In genomic region chr1:26307966-26308899, GRCh38 we compare ENCODE assay signal across 13 cellular contexts. TPM values are rescaled to one million over a fixed set of nuclear protein-coding genes. Genes with fewer than 3 reads are reported as not detected.
DNase-seq lines count a peak whose midpoint lies in the region; ATAC-seq and TF ChIP-seq lines count a peak whose summit lies in the region.
"Not testable (repeated sequence)": the region's sequence is repeated elsewhere in the genome, so short reads cannot be mapped to it uniquely, and the experiment has no call there.
"Had no signal": no experiment of that assay in that cellular context is flagged by ENCODE, and none has a peak within 500 bp of the region (broad histone marks: within the 10 kb centered on the region; RNA-seq: fewer than 3 reads in every experiment).

No MANE protein-coding gene starts in this region.

- intact Hi-C loops in CD8-positive, alpha-beta T cell (cut with DNase I, micrococcal nuclease) = loop anchor here in 1 of 2 experiments (1.0 kb wide), 1 partner anchor 9 kb away; the partner anchor contains the start of gene CD52
- intact Hi-C loops in activated B cell treated with CpG ODN at 0.5 μM for 24 hours (cut with micrococcal nuclease) = not testable (repeated sequence)
- intact Hi-C loops in naive thymus-derived CD4-positive, alpha-beta T cell (cut with micrococcal nuclease) = loop anchor here (1.0 to 5.0 kb wide), 8 partner anchors 9 to 403 kb away; partner anchors contain the start of genes CD52 (in 2 of the 2), HMGN2 (in 2 of the 2) and ARID1A (in 1 of the 2)

- H3K27ac Mint-ChIP-seq in CD8-positive, alpha-beta T cell = peak overlapping the region; percentile 90
- peak overlapping the region; percentile 19 for H3K27ac Mint-ChIP-seq in activated B cell treated with CpG ODN at 0.5 μM for 24 hours
- H3K27ac Mint-ChIP-seq in activated T-cell treated with anti-CD3 and anti-CD28 coated beads, Interleukin-2, amount 50 U/mL, for 72 hours = peak overlapping the region; percentile 91
- H3K27ac Mint-ChIP-seq in brain = not testable (repeated sequence)
- peak overlapping the region; percentile 89 to 99 (median 96) for H3K27ac Mint-ChIP-seq in naive thymus-derived CD4-positive, alpha-beta T cell
- H3K27ac Mint-ChIP-seq in stimulated activated effector memory CD8-positive, alpha-beta T cell treated with anti-CD3 and anti-CD28 coated beads, Interleukin-12 subunit alpha, Interleukin-12 subunit beta, amount 100 ng/mL, for 72 hours = peak overlapping the region; percentile 99

- peak overlapping the region; percentile 48 for H3K27ac ChIP-seq in CD8-positive, alpha-beta T cell (ENCODE audit: low read depth, low read length)
- H3K27ac ChIP-seq in Karpas-422 (ENCODE audit: low read length) (peak overlapping the region; percentile 92), RWPE1 (peak overlapping the region; percentile 42)
- H3K27ac ChIP-seq in naive thymus-derived CD4-positive, alpha-beta T cell (ENCODE audit: low read depth, low read length) = peak overlapping the region; percentile 76

- DNase-seq in CD8-positive, alpha-beta T cell; Karpas-422; RWPE1 (ENCODE audit: low spot score); activated B cell treated with CpG ODN at 0.5 μM for 24 hours; stimulated activated effector memory CD8-positive, alpha-beta T cell treated with anti-CD3 and anti-CD28 coated beads, Interleukin-12 subunit alpha, Interleukin-12 subunit beta, amount 100 ng/mL, for 72 hours (ENCODE audit: low spot score in 2 of 2): not testable (repeated sequence)
- peak; percentile 58 to 74 for DNase-seq in activated T-cell treated with anti-CD3 and anti-CD28 coated beads, Interleukin-2, amount 50 U/mL, for 72 hours
- peak in 3 of 9 donors; percentile 2 to 46 (median 43) for DNase-seq in naive thymus-derived CD4-positive, alpha-beta T cell

- not testable (repeated sequence) for H3K9me3 ChIP-seq in CD8-positive, alpha-beta T cell (ENCODE audit: low read length); Karpas-422 (ENCODE audit: low read length); naive thymus-derived CD4-positive, alpha-beta T cell (ENCODE audit: control insufficient read depth in 2 of 3, low read length in 3 of 3)

- H3K27me3 ChIP-seq in CD8-positive, alpha-beta T cell (ENCODE audit: insufficient read depth, low read length); Karpas-422 (ENCODE audit: low read length); naive thymus-derived CD4-positive, alpha-beta T cell (ENCODE audit: control insufficient read depth in 2 of 2, insufficient read depth in 2 of 2, low read length in 2 of 2): not testable (repeated sequence)

- peaks cover 35% of the 10 kb centered on the region for H3K4me1 Mint-ChIP-seq in CD8-positive, alpha-beta T cell (ENCODE audit: low read depth)
- H3K4me1 Mint-ChIP-seq in activated B cell treated with CpG ODN at 0.5 μM for 24 hours = peaks cover 38% of the 10 kb centered on the region
- H3K4me1 Mint-ChIP-seq in activated T-cell treated with anti-CD3 and anti-CD28 coated beads, Interleukin-2, amount 50 U/mL, for 72 hours (ENCODE audit: low read depth) = peaks cover 47% of the 10 kb centered on the region
- peaks cover 21% of the 10 kb centered on the region for H3K4me1 Mint-ChIP-seq in brain
- H3K4me1 Mint-ChIP-seq in naive thymus-derived CD4-positive, alpha-beta T cell = peaks cover 29 to 65% (median 43%) of the 10 kb centered on the region in 7 donors
- peaks cover 31% of the 10 kb centered on the region for H3K4me1 Mint-ChIP-seq in stimulated activated effector memory CD8-positive, alpha-beta T cell treated with anti-CD3 and anti-CD28 coated beads, Interleukin-12 subunit alpha, Interleukin-12 subunit beta, amount 100 ng/mL, for 72 hours

- H3K36me3 Mint-ChIP-seq in CD8-positive, alpha-beta T cell; activated B cell treated with CpG ODN at 0.5 μM for 24 hours (ENCODE audit: low read depth); activated T-cell treated with anti-CD3 and anti-CD28 coated beads, Interleukin-2, amount 50 U/mL, for 72 hours (ENCODE audit: insufficient read depth in 2 of 2); brain; naive thymus-derived CD4-positive, alpha-beta T cell; stimulated activated effector memory CD8-positive, alpha-beta T cell treated with anti-CD3 and anti-CD28 coated beads, Interleukin-12 subunit alpha, Interleukin-12 subunit beta, amount 100 ng/mL, for 72 hours: not testable (repeated sequence)

- peaks cover 30% of the 10 kb centered on the region for H3K4me1 ChIP-seq in CD8-positive, alpha-beta T cell (ENCODE audit: insufficient read depth, low read length)
- peaks cover 30% of the 10 kb centered on the region for H3K4me1 ChIP-seq in Karpas-422 (ENCODE audit: low read length)
- peaks cover 16 to 31% of the 10 kb centered on the region in 2 donors for H3K4me1 ChIP-seq in naive thymus-derived CD4-positive, alpha-beta T cell (ENCODE audit: control insufficient read depth in 2 of 2, insufficient read depth in 2 of 2, low read length in 2 of 2)

- POLR2A ChIA-PET in CD8-positive, alpha-beta T cell (lab: Charles Lee) = interaction anchor here (0.7 to 7.9 kb wide), 6 partner anchors 11 to 164 kb away, joined by 3 to 112 read pairs (median 4); partner anchors contain the start of genes CD52, DHDDS and HMGN2
- POLR2A ChIA-PET in RWPE1 (lab: Yijun Ruan, JAX; ENCODE audit: low non-redundant PET) = not testable (repeated sequence)
- POLR2A ChIA-PET in activated B cell treated with CpG ODN at 0.5 μM for 24 hours (lab: Charles Lee) = interaction anchor here (1.2 to 4.0 kb wide), 8 partner anchors 7 to 28 kb away, joined by 3 to 76 read pairs (median 18); partner anchors contain the start of genes CD52 and SH3BGRL3
- POLR2A ChIA-PET in naive thymus-derived CD4-positive, alpha-beta T cell (lab: Charles Lee) = interaction anchor here (0.7 to 35.3 kb wide), 9 partner anchors 11 to 138 kb away, joined by 3 to 1967 read pairs (median 6); partner anchors contain the start of genes CD52, CEP85 and SH3BGRL3

- not testable (repeated sequence) for H2AFZ ChIP-seq in Karpas-422 (ENCODE audit: low read length)

- H3K27me3 Mint-ChIP-seq in CD8-positive, alpha-beta T cell (ENCODE audit: low read depth); activated B cell treated with CpG ODN at 0.5 μM for 24 hours; activated T-cell treated with anti-CD3 and anti-CD28 coated beads, Interleukin-2, amount 50 U/mL, for 72 hours (ENCODE audit: low read depth); naive thymus-derived CD4-positive, alpha-beta T cell: not testable (repeated sequence)
- H3K27me3 Mint-ChIP-seq in brain = peaks cover 26% of the 10 kb centered on the region

- H3K79me2 ChIP-seq in Karpas-422 (ENCODE audit: low read length) = peaks cover 22% of the 10 kb centered on the region

- peak overlapping the region; percentile 92 for H3K4me2 ChIP-seq in Karpas-422 (ENCODE audit: low read depth, low read length, poor library complexity, severe bottlenecking)

- peak overlapping the region; percentile 57 for H3K4me3 ChIP-seq in CD8-positive, alpha-beta T cell (ENCODE audit: low read depth, low read length)
- not testable (repeated sequence) for H3K4me3 ChIP-seq in Karpas-422 (ENCODE audit: low read length)
- peak overlapping the region; percentile 7 for H3K4me3 ChIP-seq in naive thymus-derived CD4-positive, alpha-beta T cell (ENCODE audit: low read length)

- not testable (repeated sequence) for H4K20me1 ChIP-seq in Karpas-422 (ENCODE audit: insufficient read depth, low read depth, low read length)

- CTCF ChIA-PET in CD8-positive, alpha-beta T cell (lab: Charles Lee) = interaction anchor here (0.7 to 7.8 kb wide), 7 partner anchors 11 to 56 kb away, joined by 3 to 87 read pairs (median 11); partner anchors contain the start of gene CD52
- CTCF ChIA-PET in RWPE1 (lab: Yijun Ruan, JAX) (interaction anchor here (0.6 to 2.2 kb wide), 5 partner anchors 13 to 1479 kb away, joined by 3 to 11 read pairs (median 4); partner anchors contain the start of gene CRYBG2), activated B cell treated with CpG ODN at 0.5 μM for 24 hours (lab: Charles Lee) (interaction anchor here (0.9 to 1.8 kb wide), 3 partner anchors 10 to 33 kb away, joined by 3 to 9 read pairs (median 3); no protein-coding TSS in a partner anchor)
- CTCF ChIA-PET in naive thymus-derived CD4-positive, alpha-beta T cell (lab: Charles Lee) = interaction anchor here (0.6 to 7.1 kb wide), 16 partner anchors 10 to 469 kb away, joined by 3 to 131 read pairs (median 4); partner anchors contain the start of genes CD52 and SH3BGRL3

- not testable (repeated sequence) for TF ChIP-seq CTCF in CD8-positive, alpha-beta T cell (IDR thresholded peaks at IDR 0.05); RWPE1 (conservative IDR thresholded peaks at IDR 0.05; ENCODE audit: low read depth); activated B cell treated with CpG ODN at 0.5 μM for 24 hours (IDR thresholded peaks at IDR 0.05); brain (conservative IDR thresholded peaks at IDR 0.05)

- H3K9ac ChIP-seq in Karpas-422 (ENCODE audit: low read length) = not testable (repeated sequence)

- H3K9me3 Mint-ChIP-seq in CD8-positive, alpha-beta T cell; activated B cell treated with CpG ODN at 0.5 μM for 24 hours; activated T-cell treated with anti-CD3 and anti-CD28 coated beads, Interleukin-2, amount 50 U/mL, for 72 hours; brain; naive thymus-derived CD4-positive, alpha-beta T cell; stimulated activated effector memory CD8-positive, alpha-beta T cell treated with anti-CD3 and anti-CD28 coated beads, Interleukin-12 subunit alpha, Interleukin-12 subunit beta, amount 100 ng/mL, for 72 hours: not testable (repeated sequence)

- not testable (repeated sequence) for H3K36me3 ChIP-seq in CD8-positive, alpha-beta T cell (ENCODE audit: insufficient read depth, low read length); Karpas-422 (ENCODE audit: insufficient read depth, low read length); naive thymus-derived CD4-positive, alpha-beta T cell (ENCODE audit: control insufficient read depth in 2 of 3, insufficient read depth in 3 of 3, low read length in 3 of 3)

- not testable (repeated sequence) for H3K9me2 ChIP-seq in Karpas-422 (replicated peaks; ENCODE audit: insufficient read depth, low read length)

- H3K4me3 Mint-ChIP-seq in CD8-positive, alpha-beta T cell = peak overlapping the region; percentile 17
- not testable (repeated sequence) for H3K4me3 Mint-ChIP-seq in activated B cell treated with CpG ODN at 0.5 μM for 24 hours
- H3K4me3 Mint-ChIP-seq in activated T-cell treated with anti-CD3 and anti-CD28 coated beads, Interleukin-2, amount 50 U/mL, for 72 hours = peak overlapping the region; percentile 70 to 99
- peak overlapping the region in 3 of 5 experiments; percentile 15 to 71 (median 65) for H3K4me3 Mint-ChIP-seq in brain
- peak overlapping the region; percentile 93 to 99 (median 98) for H3K4me3 Mint-ChIP-seq in naive thymus-derived CD4-positive, alpha-beta T cell
- H3K4me3 Mint-ChIP-seq in stimulated activated effector memory CD8-positive, alpha-beta T cell treated with anti-CD3 and anti-CD28 coated beads, Interleukin-12 subunit alpha, Interleukin-12 subunit beta, amount 100 ng/mL, for 72 hours = peak overlapping the region; percentile 100

- ATAC-seq in CD8-positive, alpha-beta T cell; activated B cell treated with CpG ODN at 0.5 μM for 24 hours (ENCODE audit: low read depth); naive thymus-derived CD4-positive, alpha-beta T cell: not testable (repeated sequence)
- ATAC-seq in activated T-cell treated with anti-CD3 and anti-CD28 coated beads, Interleukin-2, amount 50 U/mL, for 72 hours (replicated peaks in 1 of 2) = peak; percentile 67 to 70
- peak; percentile 49 for ATAC-seq in stimulated activated effector memory CD8-positive, alpha-beta T cell treated with anti-CD3 and anti-CD28 coated beads, Interleukin-12 subunit alpha, Interleukin-12 subunit beta, amount 100 ng/mL, for 72 hours

RNA-seq across cellular contexts. Expression of gene UBXN11, which starts 1.8 kb away (rescaled TPM):
- 10 to 100 TPM; 28.6 to 33.8 TPM for total RNA-seq in CD8-positive, alpha-beta T cell
- 20.7 and 56.0 TPM in 2 replicates for total RNA-seq in Karpas-422 (2014; rRNA removed; shearing (Covaris generic); ENCODE audit: low replicate concordance)
- total RNA-seq in activated B cell treated with CpG ODN at 0.5 μM for 24 hours = 35.5 and 36.9 TPM in 2 replicates
- 10 to 100 TPM; 19.1 to 19.3 TPM for total RNA-seq in activated T-cell treated with anti-CD3 and anti-CD28 coated beads, Interleukin-2, amount 50 U/mL, for 72 hours
- polyA plus RNA-seq in brain (ENCODE audit: insufficient read depth, low read depth, low replicate concordance) = 31.6 TPM
- 100 to 1,000 TPM in 3 of 5 experiments, 10 to 100 TPM in 2; 35.7 to 131 (median 124) TPM for total RNA-seq in naive thymus-derived CD4-positive, alpha-beta T cell
- 10 to 100 TPM; 10.5 to 13.6 TPM for polyA plus RNA-seq in naive thymus-derived CD4-positive, alpha-beta T cell

RNA-seq across cellular contexts. Expression of gene CD52, which starts 9.5 kb away (rescaled TPM):
- 100 to 1,000 TPM; 285 to 289 TPM for total RNA-seq in CD8-positive, alpha-beta T cell
- total RNA-seq in Karpas-422 (2014; rRNA removed; shearing (Covaris generic); ENCODE audit: low replicate concordance) = 614 and 735 TPM in 2 replicates
- 449 and 499 TPM in 2 replicates for total RNA-seq in activated B cell treated with CpG ODN at 0.5 μM for 24 hours
- total RNA-seq in activated T-cell treated with anti-CD3 and anti-CD28 coated beads, Interleukin-2, amount 50 U/mL, for 72 hours = 100 to 1,000 TPM; 213 to 245 TPM
- polyA plus RNA-seq in brain (ENCODE audit: insufficient read depth, low read depth, low replicate concordance) = 3.6 TPM
- 1,000 to 10,000 TPM in 3 of 5 experiments, 100 to 1,000 TPM in 2; 719 to 1,390 (median 1,130) TPM for total RNA-seq in naive thymus-derived CD4-positive, alpha-beta T cell
- 1,000 to 10,000 TPM; 7,628 to 8,133 TPM for polyA plus RNA-seq in naive thymus-derived CD4-positive, alpha-beta T cell
- total RNA-seq: HT1080, M059J, pulmonary artery endothelial cell, SJCRH30 had no signal
- polyA plus RNA-seq: neural cell had no signal

RNA-seq across cellular contexts. Expression of gene SH3BGRL3, which starts 28.3 kb away (rescaled TPM):
- total RNA-seq in CD8-positive, alpha-beta T cell = 100 to 1,000 TPM; 187 to 191 TPM
- 108 and 143 TPM in 2 replicates for total RNA-seq in Karpas-422 (2014; rRNA removed; shearing (Covaris generic); ENCODE audit: low replicate concordance)
- total RNA-seq in activated B cell treated with CpG ODN at 0.5 μM for 24 hours = 265 and 285 TPM in 2 replicates
- 100 to 1,000 TPM; 148 to 165 TPM for total RNA-seq in activated T-cell treated with anti-CD3 and anti-CD28 coated beads, Interleukin-2, amount 50 U/mL, for 72 hours
- 278 TPM for polyA plus RNA-seq in brain (ENCODE audit: insufficient read depth, low read depth, low replicate concordance)
- 100 to 1,000 TPM; 156 to 636 (median 224) TPM for total RNA-seq in naive thymus-derived CD4-positive, alpha-beta T cell
- polyA plus RNA-seq in naive thymus-derived CD4-positive, alpha-beta T cell = 100 to 1,000 TPM; 569 to 630 TPM

RNA-seq across cellular contexts. Expression of gene CRYBG2, which starts 45.7 kb away (rescaled TPM):
- 1 to 10 TPM in 1 of 2 experiments, under 1 TPM in 1; 0.33 to 1.0 TPM for total RNA-seq in CD8-positive, alpha-beta T cell
- 1.3 TPM in 1 of 2 replicates, not detected in the other for total RNA-seq in Karpas-422 (2014; rRNA removed; shearing (Covaris generic); ENCODE audit: low replicate concordance)
- 0.27 and 0.86 TPM in 2 replicates for total RNA-seq in activated B cell treated with CpG ODN at 0.5 μM for 24 hours
- 1 to 10 TPM; 1.6 to 2.3 TPM for total RNA-seq in activated T-cell treated with anti-CD3 and anti-CD28 coated beads, Interleukin-2, amount 50 U/mL, for 72 hours
- polyA plus RNA-seq in brain (ENCODE audit: insufficient read depth, low read depth, low replicate concordance) = 3.6 TPM
- 1 to 10 TPM in 3 of 5 experiments, under 1 TPM in 1, not detected in 1; 0.59 to 1.5 (median 1.2) TPM for total RNA-seq in naive thymus-derived CD4-positive, alpha-beta T cell
- polyA plus RNA-seq in naive thymus-derived CD4-positive, alpha-beta T cell = 1 to 10 TPM in 1 of 2 donors, not detected in 1; 1.1 TPM
- total RNA-seq: pulmonary artery endothelial cell, SJCRH30 had no signal

Comparison
In these comparisons a context has a peak if more than half of its experiments do, and no peak if none do; other contexts are left out.
1. H3K27ac ChIP-seq: peak in every context shown above with its lines; median percentile 92 in Karpas-422; 76 in naive thymus-derived CD4-positive, alpha-beta T cell; 48 in CD8-positive, alpha-beta T cell; 42 in RWPE1.